In the genomic region with DNA sequence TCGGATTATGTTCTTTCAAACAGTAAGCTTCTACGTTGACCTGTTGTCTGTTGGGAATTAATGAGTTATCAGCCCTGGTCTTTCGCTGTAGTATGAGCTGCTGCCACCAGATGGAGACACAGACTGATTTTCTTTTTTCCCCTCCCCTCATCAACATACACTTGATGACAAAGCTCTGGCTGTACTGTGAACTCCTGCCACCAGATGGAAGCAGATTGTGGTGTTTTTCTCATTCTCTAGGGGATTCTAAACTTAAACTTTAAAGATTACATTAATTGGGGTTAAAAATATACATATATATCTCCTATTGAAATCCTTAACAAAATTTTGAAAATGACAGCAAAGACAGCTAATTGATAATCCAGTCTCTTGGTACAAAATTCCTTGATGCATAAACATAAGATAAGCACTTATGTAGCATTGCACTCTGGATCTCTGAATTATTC, we compare ENCODE assay signal across 8 cellular contexts. TPM values are rescaled to one million over a fixed set of nuclear protein-coding genes. Genes with fewer than 3 reads are reported as not detected.
DNase-seq lines count a peak whose midpoint lies in the region; ATAC-seq, FAIRE-seq and TF ChIP-seq lines count a peak whose summit lies in the region.

No MANE protein-coding gene starts in this region.

- H3K4me3 ChIP-seq in astrocyte (ENCODE audit: insufficient read depth, low read depth, low read length) = no peak overlapping the region

- H3K27me3 ChIP-seq in astrocyte (ENCODE audit: insufficient read depth, low read length) = no peaks in the 10 kb centered on the region

- H3K4me1 Mint-ChIP-seq in astrocyte (ENCODE audit: low read depth, unreplicated experiment) = peaks cover 3% of the 10 kb centered on the region

- no peaks in the 10 kb centered on the region for H3K27me3 Mint-ChIP-seq in astrocyte (ENCODE audit: low read depth, unreplicated experiment)

- no peak overlapping the region for H3K9ac ChIP-seq in astrocyte (ENCODE audit: low read length)

- no peak overlapping the region for H2AFZ ChIP-seq in astrocyte (ENCODE audit: low read depth, low read length)

- H3K36me3 Mint-ChIP-seq in astrocyte (ENCODE audit: low read depth, unreplicated experiment) = peaks cover 2% of the 10 kb centered on the region

- H3K9me3 ChIP-seq in astrocyte (ENCODE audit: insufficient read depth, low read depth, low read length) = no peaks in the 10 kb centered on the region

- TF ChIP-seq CTCF in astrocyte (IDR thresholded peaks at IDR 0.05; ENCODE audit: insufficient read depth, low read depth, low read length) = peak; percentile 96

- H3K4me1 ChIP-seq in astrocyte (ENCODE audit: insufficient read depth, low read length) = no peaks in the 10 kb centered on the region

- H3K36me3 ChIP-seq in astrocyte (ENCODE audit: insufficient read depth, low read length) = peaks cover 11% of the 10 kb centered on the region

- H3K4me2 ChIP-seq in astrocyte (ENCODE audit: low read length) = no peak overlapping the region

- no peak overlapping the region for H3K27ac Mint-ChIP-seq in astrocyte (ENCODE audit: unreplicated experiment)

- DNase-seq in NCI-H187 treated with DMSO at 0.1 percent for 48 hours (lab: John Stamatoyannopoulos, UW) = peak; percentile 1
- peak; percentile 47 for DNase-seq in T-helper 9 cell
- DNase-seq in astrocyte (ENCODE audit: low read depth) = peak; percentile 51
- peak; percentile 25 to 83 for DNase-seq in hippocampal formation (lab: John Stamatoyannopoulos, UW)
- peak; percentile 57 for DNase-seq in smooth muscle cell of the brain vasculature (ENCODE audit: low read depth, low spot score)

- H4K20me1 ChIP-seq in astrocyte (ENCODE audit: insufficient read depth, low read length) = no peaks in the 10 kb centered on the region

- no peak overlapping the region for H3K4me3 Mint-ChIP-seq in astrocyte (ENCODE audit: unreplicated experiment)

- no peak overlapping the region for H3K27ac ChIP-seq in astrocyte (ENCODE audit: low read depth, low read length)

- ATAC-seq in GM18511 (IDR thresholded peaks at IDR 0.05; ENCODE audit: unreplicated experiment) (peak; percentile 92), HG02973 (IDR thresholded peaks at IDR 0.05; ENCODE audit: unreplicated experiment) (peak; percentile 80)

- no peaks in the 10 kb centered on the region for H3K79me2 ChIP-seq in astrocyte (ENCODE audit: insufficient read depth, low read length)

- H3K9me3 Mint-ChIP-seq in astrocyte (ENCODE audit: unreplicated experiment) = no peaks in the 10 kb centered on the region

- FAIRE-seq in A204.1 (lab: Jason Lieb, UNC) (peak; percentile 99), astrocyte (lab: Jason Lieb, UNC) (peak; percentile 100)

RNA-seq across cellular contexts. Expression of a gene that starts 44.8 kb away (rescaled TPM):
- 134 and 187 TPM in 2 replicates for total RNA-seq in astrocyte

RNA-seq across cellular contexts. Expression of a gene that starts 46.8 kb away (rescaled TPM):
- total RNA-seq in astrocyte = 0.24 and 0.36 TPM in 2 replicates

Comparison
In these comparisons a context has a peak if more than half of its experiments do, and no peak if none do; other contexts are left out.
1. DNase-seq: peak in every context shown above with its lines; median percentile 57 in smooth muscle cell of the brain vasculature; 54 in hippocampal formation; 51 in astrocyte; 47 in T-helper 9 cell; 1 in NCI-H187 treated with DMSO at 0.1 percent for 48 hours.